10 cellular contexts compared by ENCODE assay signal in genomic region chr14:96962337-96962736, GRCh38.
A peak's percentile ranks its signal among the peaks of the same experiment; 100 is the strongest.
DNase-seq lines count a peak whose midpoint lies in the region; ATAC-seq, FAIRE-seq and TF ChIP-seq lines count a peak whose summit lies in the region.
"Had no signal": no experiment of that assay in that cellular context is flagged by ENCODE, and none has a peak within 500 bp of the region (broad histone marks: within the 10 kb centered on the region; RNA-seq: fewer than 3 reads in every experiment).

No MANE protein-coding gene starts in this region.

- no peak overlapping the region for H3K9ac ChIP-seq in BLaER1

- DNase-seq in SIG-M5 (lab: John Stamatoyannopoulos, UW), result peak; percentile 9
- no peak for DNase-seq in GM13976 (ENCODE audit: low spot score)
- no peak for DNase-seq in urothelium cell line (ENCODE audit: low spot score)
- DNase-seq in NCI-H1417 treated with DMSO at 0.1 percent for 48 hours (lab: John Stamatoyannopoulos, UW), result no peak
- DNase-seq: NCI-H446 treated with DMSO at 0.1 percent for 48 hours; stimulated activated CD8-positive, alpha-beta memory T cell treated with anti-CD3 and anti-CD28 coated beads, Interleukin-4, amount 100 ng/mL, for 48 hours had no signal

- peak overlapping the region; percentile 72 for H3K4me2 ChIP-seq in BLaER1

- H3K4me1 ChIP-seq in BLaER1, result peaks cover 29% of the 10 kb centered on the region

- H3K36me3 ChIP-seq in BLaER1, result no peaks in the 10 kb centered on the region; the same call in none of the 2 replicates

- ATAC-seq in GM21367 (IDR thresholded peaks at IDR 0.05; ENCODE audit: unreplicated experiment), result peak; percentile 55
- ATAC-seq in esophagus mucosa, result peak; percentile 41
- no peak for ATAC-seq in GM18520 (IDR thresholded peaks at IDR 0.05; ENCODE audit: unreplicated experiment)

- peak overlapping the region; percentile 80 for H3K27ac ChIP-seq in BLaER1

- H3K27me3 ChIP-seq in BLaER1, result no peaks in the 10 kb centered on the region

- in situ Hi-C loops in GM13976 (cut with MboI; ENCODE audit: low sequenced_read_pairs, unreplicated experiment), result no loop called here

- H3K9me3 ChIP-seq in BLaER1, result peaks cover 59% of the 10 kb centered on the region

- peak overlapping the region; percentile 49 for H3K4me3 ChIP-seq in BLaER1

- no peak for FAIRE-seq in urothelium cell line (lab: Jason Lieb, UNC)

- H4K20me1 ChIP-seq in BLaER1, result no peaks in the 10 kb centered on the region

- TF ChIP-seq CTCF in GM13976 (IDR thresholded peaks at IDR 0.05; ENCODE audit: borderline replicate concordance, control extremely low read depth, extremely low read depth, insufficient read depth, missing control alignments), result no peak
